12 cellular contexts compared by ENCODE assay signal in genomic region chr1:206578959-206579358, GRCh38. TPM values are rescaled to one million over a fixed set of nuclear protein-coding genes. Genes with fewer than 3 reads are reported as not detected.
DNase-seq lines count a peak whose midpoint lies in the region; ATAC-seq, FAIRE-seq and TF ChIP-seq lines count a peak whose summit lies in the region.
"Had no signal": no experiment of that assay in that cellular context is flagged by ENCODE, and none has a peak within 500 bp of the region (broad histone marks: within the 10 kb centered on the region; RNA-seq: fewer than 3 reads in every experiment).

No MANE protein-coding gene starts in this region.

- peaks cover 81% of the 10 kb centered on the region for H3K36me3 Mint-ChIP-seq in T-helper 2 cell treated with Interferon-gamma antibody and Interleukin-4, amounts not matched to agents 5 μg/mL and 100 μg/mL, for 36 hours (ENCODE audit: low read depth)
- peaks cover 4% of the 10 kb centered on the region for H3K36me3 Mint-ChIP-seq in IgD-negative memory B cell
- H3K36me3 Mint-ChIP-seq in activated naive CD8-positive, alpha-beta T cell treated with anti-CD3 and anti-CD28 coated beads, Interleukin-2, amount 10 ng/mL, durations not matched to agents 7 days and 5 days: peaks cover 42% of the 10 kb centered on the region

- no peaks in the 10 kb centered on the region for H3K27me3 ChIP-seq in psoas muscle (ENCODE audit: insufficient read depth in 3 of 3, low read length in 2 of 3)

- intact Hi-C loops in psoas muscle (cut with DNase I): no loop called here

- H3K4me1 Mint-ChIP-seq in T-helper 2 cell treated with Interferon-gamma antibody and Interleukin-4, amounts not matched to agents 5 μg/mL and 100 μg/mL, for 36 hours (ENCODE audit: low read depth): peaks cover 96% of the 10 kb centered on the region
- H3K4me1 Mint-ChIP-seq in IgD-negative memory B cell: peaks cover 69 to 87% (median 76%) of the 10 kb centered on the region in 3 donors
- H3K4me1 Mint-ChIP-seq in activated naive CD8-positive, alpha-beta T cell treated with anti-CD3 and anti-CD28 coated beads, Interleukin-2, amount 10 ng/mL, durations not matched to agents 7 days and 5 days: peaks cover 92% of the 10 kb centered on the region

- POLR2A ChIA-PET in activated naive CD8-positive, alpha-beta T cell treated with anti-CD3 and anti-CD28 coated beads, Interleukin-2, amount 10 ng/mL, durations not matched to agents 7 days and 5 days (lab: Charles Lee): interaction anchor here (0.5 to 24.5 kb wide), 6 partner anchors 19 to 1235 kb away, joined by 3 to 584 read pairs (median 4); partner anchors contain the start of genes EIF2D and RASSF5

- H3K27ac Mint-ChIP-seq in T-helper 2 cell treated with Interferon-gamma antibody and Interleukin-4, amounts not matched to agents 5 μg/mL and 100 μg/mL, for 36 hours: peak overlapping the region; percentile 95
- H3K27ac Mint-ChIP-seq in IgD-negative memory B cell: peak overlapping the region; percentile 93 to 99 (median 99)
- H3K27ac Mint-ChIP-seq in activated naive CD8-positive, alpha-beta T cell treated with anti-CD3 and anti-CD28 coated beads, Interleukin-2, amount 10 ng/mL, durations not matched to agents 7 days and 5 days: peak overlapping the region; percentile 90

- H3K9me3 Mint-ChIP-seq in T-helper 2 cell treated with Interferon-gamma antibody and Interleukin-4, amounts not matched to agents 5 μg/mL and 100 μg/mL, for 36 hours: no peaks in the 10 kb centered on the region
- H3K9me3 Mint-ChIP-seq in IgD-negative memory B cell: no peaks in the 10 kb centered on the region
- H3K9me3 Mint-ChIP-seq in activated naive CD8-positive, alpha-beta T cell treated with anti-CD3 and anti-CD28 coated beads, Interleukin-2, amount 10 ng/mL, durations not matched to agents 7 days and 5 days: no peaks in the 10 kb centered on the region

- peaks cover 0 to under 1% of the 10 kb centered on the region in 2 donors for H3K36me3 ChIP-seq in psoas muscle (ENCODE audit: insufficient read depth in 1 of 2, low read depth in 1 of 2)

- no peaks in the 10 kb centered on the region for H3K27me3 Mint-ChIP-seq in T-helper 2 cell treated with Interferon-gamma antibody and Interleukin-4, amounts not matched to agents 5 μg/mL and 100 μg/mL, for 36 hours (ENCODE audit: low read depth)
- H3K27me3 Mint-ChIP-seq in IgD-negative memory B cell: no peaks in the 10 kb centered on the region
- H3K27me3 Mint-ChIP-seq in activated naive CD8-positive, alpha-beta T cell treated with anti-CD3 and anti-CD28 coated beads, Interleukin-2, amount 10 ng/mL, durations not matched to agents 7 days and 5 days: no peaks in the 10 kb centered on the region

- FAIRE-seq in HTR-8/SVneo (lab: Jason Lieb, UNC): no peak
- FAIRE-seq: colon, urothelium cell line had no signal

- peaks cover 22% of the 10 kb centered on the region for H3K4me1 ChIP-seq in psoas muscle

- 60 to 68% (median 63%) methylated on average over 5 of the region's 5 CpGs for WGBS in psoas muscle, 3 donors

- no peak for ATAC-seq in activated naive CD8-positive, alpha-beta T cell treated with anti-CD3 and anti-CD28 coated beads, Interleukin-2, amount 10 ng/mL, durations not matched to agents 7 days and 5 days (ENCODE audit: low read depth)
- ATAC-seq in psoas muscle: peak in 1 of 4 donors; percentile 31
- ATAC-seq in GM21717 (IDR thresholded peaks at IDR 0.05; ENCODE audit: unreplicated experiment): no peak
- no peak for ATAC-seq in HG03039 (IDR thresholded peaks at IDR 0.05; ENCODE audit: unreplicated experiment)

- no peak for TF ChIP-seq CTCF in psoas muscle (IDR thresholded peaks at IDR 0.05)

- peak overlapping the region; percentile 79 for H3K27ac ChIP-seq in psoas muscle
- H3K27ac ChIP-seq: VCaP had no signal

- peak overlapping the region; percentile 78 for H3K4me3 Mint-ChIP-seq in T-helper 2 cell treated with Interferon-gamma antibody and Interleukin-4, amounts not matched to agents 5 μg/mL and 100 μg/mL, for 36 hours
- peak overlapping the region in 2 of 4 donors; percentile 86 to 87 for H3K4me3 Mint-ChIP-seq in IgD-negative memory B cell
- H3K4me3 Mint-ChIP-seq in activated naive CD8-positive, alpha-beta T cell treated with anti-CD3 and anti-CD28 coated beads, Interleukin-2, amount 10 ng/mL, durations not matched to agents 7 days and 5 days: peak overlapping the region; percentile 86

- no peak overlapping the region for H3K4me3 ChIP-seq in psoas muscle

- no peaks in the 10 kb centered on the region for H3K9me3 ChIP-seq in psoas muscle

- no peak for DNase-seq in T-helper 2 cell treated with Interferon-gamma antibody and Interleukin-4, amounts not matched to agents 5 μg/mL and 100 μg/mL, for 36 hours (ENCODE audit: low spot score)
- DNase-seq in T-helper 2 cell: no peak
- no peak for DNase-seq in activated naive CD8-positive, alpha-beta T cell treated with anti-CD3 and anti-CD28 coated beads, Interleukin-2, amount 10 ng/mL, durations not matched to agents 7 days and 5 days
- DNase-seq in psoas muscle: no peak
- DNase-seq in HTR-8/SVneo (ENCODE audit: insufficient read length, low spot score): no peak
- DNase-seq: DMS79 had no signal

RNA-seq across cellular contexts. Expression of gene EIF2D, which starts 33.3 kb away (rescaled TPM):
- polyA plus RNA-seq in IgD-negative memory B cell (40.4 TPM), psoas muscle (10 to 100 TPM; 21.4 to 40.3 (median 32.8) TPM)
- total RNA-seq in activated naive CD8-positive, alpha-beta T cell treated with anti-CD3 and anti-CD28 coated beads, Interleukin-2, amount 10 ng/mL, durations not matched to agents 7 days and 5 days: 10 to 100 TPM; 40.6 to 43.7 TPM
- 10 to 100 TPM; 32.1 to 41.8 (median 37.6) TPM for total RNA-seq in psoas muscle

RNA-seq across cellular contexts. Expression of gene DYRK3, which starts 56.4 kb away (rescaled TPM):
- polyA plus RNA-seq in IgD-negative memory B cell (0.31 TPM), psoas muscle (1 to 10 TPM in 2 of 3 donors, under 1 TPM in 1; 0.25 to 1.2 (median 1.0) TPM)
- 1 to 10 TPM; 2.7 TPM for total RNA-seq in activated naive CD8-positive, alpha-beta T cell treated with anti-CD3 and anti-CD28 coated beads, Interleukin-2, amount 10 ng/mL, durations not matched to agents 7 days and 5 days
- 1 to 10 TPM in 3 of 4 donors, under 1 TPM in 1; 0.57 to 2.0 (median 1.4) TPM for total RNA-seq in psoas muscle
